In genomic region chr3:48984648-48985047, GRCh38 we compare ENCODE assay signal across 29 cellular contexts. TPM values are rescaled to one million over a fixed set of nuclear protein-coding genes. Genes with fewer than 3 reads are reported as not detected.
DNase-seq lines count a peak whose midpoint lies in the region; ATAC-seq, FAIRE-seq and TF ChIP-seq lines count a peak whose summit lies in the region.
"Had no signal": no experiment of that assay in that cellular context is flagged by ENCODE, and none has a peak within 500 bp of the region (broad histone marks: within the 10 kb centered on the region; RNA-seq: fewer than 3 reads in every experiment).

No MANE protein-coding gene starts in this region.

- H3K79me1 ChIP-seq in IMR-90 (ENCODE audit: low read depth in 1 of 2, low read length in 2 of 2): peaks cover 24 to 26% of the 10 kb centered on the region in 2 experiments

- H3K36me3 ChIP-seq in IMR-90 (ENCODE audit: control insufficient read depth, insufficient read depth, low read length) (peaks cover 43% of the 10 kb centered on the region), neural progenitor cell (no peaks in the 10 kb centered on the region)

- no peak for TF ChIP-seq RAD21 in IMR-90 (IDR thresholded peaks at IDR 0.05; ENCODE audit: low read length)

- H3K4ac ChIP-seq in IMR-90 (ENCODE audit: low read depth, low read length): no peak overlapping the region

- no peak for TF ChIP-seq POLR2A in IMR-90 (IDR thresholded peaks at IDR 0.05; ENCODE audit: low read depth, low read length)

- H3K9me3 Mint-ChIP-seq in activated T-cell treated with anti-CD3 and anti-CD28 coated beads, Interleukin-2, amount 50 U/mL, for 24 hours: no peaks in the 10 kb centered on the region
- H3K9me3 Mint-ChIP-seq in activated T-helper 17 cell treated with anti-CD3 and anti-CD28 coated beads, Interleukin-2, amount 50 U/mL, for 72 hours: no peaks in the 10 kb centered on the region
- H3K9me3 Mint-ChIP-seq in neural progenitor cell: no peaks in the 10 kb centered on the region
- H3K9me3 Mint-ChIP-seq: stimulated activated naive B cell treated with anti-CD40 and anti-IgM and Interleukin-4, amounts not matched to agents 10 μg/mL and 1 μg/mL and 100 μg/mL, for 72 hours had no signal

- H2AFZ ChIP-seq in IMR-90 (replicated peaks; ENCODE audit: low read length, poor library complexity): no peak overlapping the region
- H2AFZ ChIP-seq in neural progenitor cell (replicated peaks): no peak overlapping the region

- TF ChIP-seq CTCF in IMR-90 (conservative IDR thresholded peaks at IDR 0.05; ENCODE audit: low read depth, low read length) (no peak), neural progenitor cell (IDR thresholded peaks at IDR 0.05) (no peak), D721Med (IDR thresholded peaks at IDR 0.05; ENCODE audit: insufficient read depth, missing control alignments) (no peak)

- H3K36me3 Mint-ChIP-seq in activated T-cell treated with anti-CD3 and anti-CD28 coated beads, Interleukin-2, amount 50 U/mL, for 24 hours (ENCODE audit: low read depth): peaks cover 78% of the 10 kb centered on the region
- peaks cover 70% of the 10 kb centered on the region for H3K36me3 Mint-ChIP-seq in activated T-helper 17 cell treated with anti-CD3 and anti-CD28 coated beads, Interleukin-2, amount 50 U/mL, for 72 hours (ENCODE audit: low read depth)
- H3K36me3 Mint-ChIP-seq in neural progenitor cell: peaks cover 13% of the 10 kb centered on the region
- H3K36me3 Mint-ChIP-seq: activated naive CD8-positive, alpha-beta T cell had no signal

- H3K9ac ChIP-seq in IMR-90 (ENCODE audit: low read depth, low read length) (no peak overlapping the region), neural progenitor cell (no peak overlapping the region)

- no peak overlapping the region for H4K8ac ChIP-seq in IMR-90 (ENCODE audit: low read depth in 2 of 2, low read length in 2 of 2)

- H3K79me2 ChIP-seq in neural progenitor cell (ENCODE audit: low read depth): peaks cover 15% of the 10 kb centered on the region

- no peak overlapping the region for H2AK9ac ChIP-seq in IMR-90 (replicated peaks; ENCODE audit: low read depth, low read length, poor library complexity)

- in situ Hi-C loops in IMR-90 (cut with MboI; ENCODE audit: low sequenced_read_pairs): no loop called here

- H2BK15ac ChIP-seq in IMR-90 (ENCODE audit: low read depth, low read length): no peak overlapping the region

- no peaks in the 10 kb centered on the region for H3K9me1 ChIP-seq in IMR-90 (ENCODE audit: insufficient read depth, low read length)

- no peak overlapping the region for H3K18ac ChIP-seq in IMR-90 (ENCODE audit: low read depth, low read length)

- no peak overlapping the region for H3K23ac ChIP-seq in IMR-90 (ENCODE audit: low read depth, low read length)

- no peak overlapping the region for H2BK20ac ChIP-seq in IMR-90 (ENCODE audit: low read depth, low read length)

- peaks cover 19% of the 10 kb centered on the region for H3K4me1 Mint-ChIP-seq in activated T-cell treated with anti-CD3 and anti-CD28 coated beads, Interleukin-2, amount 50 U/mL, for 24 hours (ENCODE audit: low read depth)
- H3K4me1 Mint-ChIP-seq in activated T-helper 17 cell treated with anti-CD3 and anti-CD28 coated beads, Interleukin-2, amount 50 U/mL, for 72 hours: peaks cover 18% of the 10 kb centered on the region
- H3K4me1 Mint-ChIP-seq in neural progenitor cell: peaks cover 12% of the 10 kb centered on the region

- H2BK5ac ChIP-seq in IMR-90 (ENCODE audit: low read depth, low read length, poor library complexity, severe bottlenecking): no peak overlapping the region

- H4K5ac ChIP-seq in IMR-90 (ENCODE audit: low read depth, low read length): no peak overlapping the region

- no peak overlapping the region for H2AK5ac ChIP-seq in IMR-90 (ENCODE audit: low read depth, low read length)

- H3K27me3 Mint-ChIP-seq in activated T-cell treated with anti-CD3 and anti-CD28 coated beads, Interleukin-2, amount 50 U/mL, for 24 hours: no peaks in the 10 kb centered on the region
- no peaks in the 10 kb centered on the region for H3K27me3 Mint-ChIP-seq in activated T-helper 17 cell treated with anti-CD3 and anti-CD28 coated beads, Interleukin-2, amount 50 U/mL, for 72 hours
- H3K27me3 Mint-ChIP-seq in neural progenitor cell (ENCODE audit: insufficient read depth, low read depth): peaks cover 11% of the 10 kb centered on the region
- H3K27me3 Mint-ChIP-seq: activated naive CD8-positive, alpha-beta T cell; B cell; stimulated activated naive B cell treated with anti-CD40 and anti-IgM and Interleukin-4, amounts not matched to agents 10 μg/mL and 1 μg/mL and 100 μg/mL, for 72 hours; T-helper 17 cell had no signal

- H3K9me3 ChIP-seq in IMR-90 (ENCODE audit: control insufficient read depth, insufficient read depth, low read length) (no peaks in the 10 kb centered on the region), neural progenitor cell (ENCODE audit: low read depth) (no peaks in the 10 kb centered on the region)
- H3K9me3 ChIP-seq: esophagus squamous epithelium, gastrocnemius medialis, SJSA1, thyroid gland had no signal

- H3K27me3 ChIP-seq in IMR-90 (ENCODE audit: control insufficient read depth, insufficient read depth, low read length) (no peaks in the 10 kb centered on the region), neural progenitor cell (no peaks in the 10 kb centered on the region)
- H3K27me3 ChIP-seq: esophagus squamous epithelium, gastrocnemius medialis, SJSA1, thyroid gland had no signal

- peaks cover 15% of the 10 kb centered on the region for H3F3A ChIP-seq in neural progenitor cell (ENCODE audit: low read depth)

- CTCF ChIA-PET in IMR-90 (lab: Yijun Ruan, JAX): interaction anchor here (1.0 kb wide), 1 partner anchor 10 kb away, joined by 4 read pairs; no protein-coding TSS in a partner anchor

- H3K4me3 ChIP-seq in IMR-90 (ENCODE audit: insufficient read depth, low read depth, low read length) (no peak overlapping the region), neural progenitor cell (no peak overlapping the region)
- H3K4me3 ChIP-seq: esophagus squamous epithelium, gastrocnemius medialis, lung, SJSA1, thyroid gland had no signal

- ATAC-seq in IMR-90 (ENCODE audit: low read depth): no peak
- ATAC-seq in activated T-helper 17 cell treated with anti-CD3 and anti-CD28 coated beads, Interleukin-2, amount 50 U/mL, for 72 hours (replicated peaks): no peak
- ATAC-seq: gastrocnemius medialis; Panc1; stimulated activated naive B cell treated with anti-CD40 and anti-IgM and Interleukin-4, amounts not matched to agents 10 μg/mL and 1 μg/mL and 100 μg/mL, for 72 hours; T-helper 17 cell had no signal

- no peak for FAIRE-seq in D721Med (lab: Jason Lieb, UNC)
- FAIRE-seq: A204.1, islet of Langerhans, small intestine had no signal

- H3K27ac Mint-ChIP-seq in activated T-cell treated with anti-CD3 and anti-CD28 coated beads, Interleukin-2, amount 50 U/mL, for 24 hours: peak overlapping the region; percentile 84
- peak overlapping the region; percentile 69 for H3K27ac Mint-ChIP-seq in activated T-helper 17 cell treated with anti-CD3 and anti-CD28 coated beads, Interleukin-2, amount 50 U/mL, for 72 hours
- H3K27ac Mint-ChIP-seq in neural progenitor cell: peak overlapping the region; percentile 33
- H3K27ac Mint-ChIP-seq: activated naive CD8-positive, alpha-beta T cell; B cell; stimulated activated naive B cell treated with anti-CD40 and anti-IgM and Interleukin-4, amounts not matched to agents 10 μg/mL and 1 μg/mL and 100 μg/mL, for 72 hours had no signal

- no peak overlapping the region for H3K14ac ChIP-seq in IMR-90 (replicated peaks; ENCODE audit: low read depth, low read length)

- intact Hi-C loops in IMR-90 (cut with micrococcal nuclease): no loop called here

- dilution Hi-C loops in IMR-90 (cut with HindIII; ENCODE audit: low sequenced_read_pairs, unreplicated experiment): no loop called here

- POLR2A ChIA-PET in IMR-90 (lab: Charles Lee; ENCODE audit: unreplicated experiment): no interaction called here

- BruUV-seq in IMR-90 (replicated peaks; lab: Mats Ljungman, UMichigan): no TSS peak

- H3K27ac ChIP-seq in IMR-90 (ENCODE audit: insufficient read depth, low read length) (no peak overlapping the region), neural progenitor cell (no peak overlapping the region)
- H3K27ac ChIP-seq: esophagus squamous epithelium, gastrocnemius medialis, SJSA1, thyroid gland had no signal

- no peak overlapping the region for H3K56ac ChIP-seq in IMR-90 (ENCODE audit: extremely low read depth, insufficient read depth, low read length)

- H3K4me2 ChIP-seq in IMR-90 (ENCODE audit: low read depth, low read length) (no peak overlapping the region), neural progenitor cell (no peak overlapping the region)

- H4K20me1 ChIP-seq in IMR-90 (ENCODE audit: insufficient read depth, low read length): no peaks in the 10 kb centered on the region
- peaks cover 3% of the 10 kb centered on the region for H4K20me1 ChIP-seq in neural progenitor cell (ENCODE audit: low read depth)

- DNase-seq in activated T-cell treated with anti-CD3 and anti-CD28 coated beads, Interleukin-2, amount 50 U/mL, for 24 hours: no peak
- no peak for DNase-seq in activated T-cell treated with anti-CD3 and anti-CD28 coated beads for 4 hours
- DNase-seq in IMR-90: peak; percentile 27
- DNase-seq in neural progenitor cell (ENCODE audit: low spot score): no peak
- DNase-seq in NCI-H1930 (lab: John Stamatoyannopoulos, UW): no peak
- DNase-seq in activated CD8-positive, alpha-beta memory T cell treated with anti-CD3 and anti-CD28 coated beads for 24 hours: no peak
- DNase-seq in D721Med (ENCODE audit: insufficient read length, low spot score): no peak
- DNase-seq: Calu3; effector memory CD4-positive, alpha-beta T cell; EL; esophagus squamous epithelium; gastrocnemius medialis; hypothalamus; Karpas-422; NCI-H1105 treated with DMSO at 0.1 percent for 48 hours; NCI-H2081; nucleus accumbens; small intestine; stimulated activated naive B cell treated with anti-CD40 and anti-IgM and Interleukin-4, amounts not matched to agents 10 μg/mL and 1 μg/mL and 100 μg/mL, for 72 hours; T-helper 17 cell; thyroid gland had no signal

- H2BK120ac ChIP-seq in IMR-90 (ENCODE audit: low read depth, low read length): no peak overlapping the region

- H4K91ac ChIP-seq in IMR-90 (ENCODE audit: insufficient read depth, low read depth, low read length): no peak overlapping the region

- no peak overlapping the region for H3K4me3 Mint-ChIP-seq in activated T-cell treated with anti-CD3 and anti-CD28 coated beads, Interleukin-2, amount 50 U/mL, for 24 hours
- no peak overlapping the region for H3K4me3 Mint-ChIP-seq in activated T-helper 17 cell treated with anti-CD3 and anti-CD28 coated beads, Interleukin-2, amount 50 U/mL, for 72 hours
- peak overlapping the region; percentile 56 for H3K4me3 Mint-ChIP-seq in neural progenitor cell
- H3K4me3 Mint-ChIP-seq: activated naive CD8-positive, alpha-beta T cell; B cell; stimulated activated naive B cell treated with anti-CD40 and anti-IgM and Interleukin-4, amounts not matched to agents 10 μg/mL and 1 μg/mL and 100 μg/mL, for 72 hours; T-helper 17 cell had no signal

- peaks cover 4% of the 10 kb centered on the region for H3K4me1 ChIP-seq in IMR-90 (ENCODE audit: control insufficient read depth, insufficient read depth, low read length)
- H3K4me1 ChIP-seq in neural progenitor cell: peaks cover 5% of the 10 kb centered on the region

RNA-seq across cellular contexts. Expression of gene P4HTM, which starts 5.4 kb away (rescaled TPM):
- total RNA-seq in IMR-90 (2012; rRNA removed) (10.4 and 11.1 TPM in 2 replicates), neural progenitor cell (ENCODE audit: low replicate concordance) (15.3 and 34.6 TPM in 2 replicates)
- 26.1 and 29.7 TPM in 2 replicates for polyA plus RNA-seq in IMR-90 (2012; rRNA removed)
- 18.8 and 34.8 TPM in 2 replicates for polyA plus RNA-seq in IMR-90 (2012; cell fraction: cytosol; rRNA removed)
- polyA plus RNA-seq in IMR-90 (2012; cell fraction: nucleus; rRNA removed; ENCODE audit: low replicate concordance): 99.3 and 171 TPM in 2 replicates
- total RNA-seq in activated T-helper 17 cell treated with anti-CD3 and anti-CD28 coated beads, Interleukin-2, amount 50 U/mL, for 72 hours: 10 to 100 TPM; 32.2 to 44.9 TPM

RNA-seq across cellular contexts. Expression of gene WDR6, which starts 22.5 kb away (rescaled TPM):
- total RNA-seq in IMR-90 (2012; rRNA removed) (55.8 and 60.9 TPM in 2 replicates), neural progenitor cell (ENCODE audit: low replicate concordance) (131 and 215 TPM in 2 replicates)
- 160 and 172 TPM in 2 replicates for polyA plus RNA-seq in IMR-90 (2012; rRNA removed)
- polyA plus RNA-seq in IMR-90 (2012; cell fraction: cytosol; rRNA removed): 97.3 and 121 TPM in 2 replicates
- 1,034 and 1,622 TPM in 2 replicates for polyA plus RNA-seq in IMR-90 (2012; cell fraction: nucleus; rRNA removed; ENCODE audit: low replicate concordance)
- 100 to 1,000 TPM; 154 to 208 TPM for total RNA-seq in activated T-helper 17 cell treated with anti-CD3 and anti-CD28 coated beads, Interleukin-2, amount 50 U/mL, for 72 hours

RNA-seq across cellular contexts. Expression of gene DALRD3, which starts 33.7 kb away (rescaled TPM):
- 27.8 and 28.3 TPM in 2 replicates for total RNA-seq in IMR-90 (2012; rRNA removed)
- 42.2 and 43.5 TPM in 2 replicates for polyA plus RNA-seq in IMR-90 (2012; rRNA removed)
- polyA plus RNA-seq in IMR-90 (2012; cell fraction: cytosol; rRNA removed): 33.8 and 36.4 TPM in 2 replicates
- polyA plus RNA-seq in IMR-90 (2012; cell fraction: nucleus; rRNA removed; ENCODE audit: low replicate concordance): 116 and 195 TPM in 2 replicates
- total RNA-seq in activated T-helper 17 cell treated with anti-CD3 and anti-CD28 coated beads, Interleukin-2, amount 50 U/mL, for 72 hours: 10 to 100 TPM; 20.9 to 21.2 TPM
- 32.9 and 57.4 TPM in 2 replicates for total RNA-seq in neural progenitor cell (ENCODE audit: low replicate concordance)

RNA-seq across cellular contexts. Expression of gene NDUFAF3, which starts 37.3 kb away (rescaled TPM):
- total RNA-seq in IMR-90 (2012; rRNA removed) (26.5 and 43.3 TPM in 2 replicates), neural progenitor cell (ENCODE audit: low replicate concordance) (26.2 and 36.8 TPM in 2 replicates)
- 112 and 137 TPM in 2 replicates for polyA plus RNA-seq in IMR-90 (2012; rRNA removed)
- 38.6 and 96.1 TPM in 2 replicates for polyA plus RNA-seq in IMR-90 (2012; cell fraction: cytosol; rRNA removed)
- 22.8 and 47.7 TPM in 2 replicates for polyA plus RNA-seq in IMR-90 (2012; cell fraction: nucleus; rRNA removed; ENCODE audit: low replicate concordance)
- 10 to 100 TPM; 40.6 to 56.7 TPM for total RNA-seq in activated T-helper 17 cell treated with anti-CD3 and anti-CD28 coated beads, Interleukin-2, amount 50 U/mL, for 72 hours

RNA-seq across cellular contexts. Expression of gene IMPDH2, which starts 44.5 kb away (rescaled TPM):
- total RNA-seq in IMR-90 (2012; rRNA removed): 268 and 296 TPM in 2 replicates
- 190 and 194 TPM in 2 replicates for polyA plus RNA-seq in IMR-90 (2012; rRNA removed)
- polyA plus RNA-seq in IMR-90 (2012; cell fraction: cytosol; rRNA removed): 126 and 176 TPM in 2 replicates
- polyA plus RNA-seq in IMR-90 (2012; cell fraction: nucleus; rRNA removed; ENCODE audit: low replicate concordance): 254 and 364 TPM in 2 replicates
- 100 to 1,000 TPM; 460 to 479 TPM for total RNA-seq in activated T-helper 17 cell treated with anti-CD3 and anti-CD28 coated beads, Interleukin-2, amount 50 U/mL, for 72 hours
- total RNA-seq in neural progenitor cell (ENCODE audit: low replicate concordance): 271 and 313 TPM in 2 replicates

Comparison
In these comparisons a context has a peak if more than half of its experiments do, and no peak if none do; other contexts are left out.
1. H3K27ac Mint-ChIP-seq: peak in every context shown above with its lines; median percentile 84 in activated T-cell treated with anti-CD3 and anti-CD28 coated beads, Interleukin-2, amount 50 U/mL, for 24 hours; 69 in activated T-helper 17 cell treated with anti-CD3 and anti-CD28 coated beads, Interleukin-2, amount 50 U/mL, for 72 hours; 33 in neural progenitor cell.